In the genomic region with DNA sequence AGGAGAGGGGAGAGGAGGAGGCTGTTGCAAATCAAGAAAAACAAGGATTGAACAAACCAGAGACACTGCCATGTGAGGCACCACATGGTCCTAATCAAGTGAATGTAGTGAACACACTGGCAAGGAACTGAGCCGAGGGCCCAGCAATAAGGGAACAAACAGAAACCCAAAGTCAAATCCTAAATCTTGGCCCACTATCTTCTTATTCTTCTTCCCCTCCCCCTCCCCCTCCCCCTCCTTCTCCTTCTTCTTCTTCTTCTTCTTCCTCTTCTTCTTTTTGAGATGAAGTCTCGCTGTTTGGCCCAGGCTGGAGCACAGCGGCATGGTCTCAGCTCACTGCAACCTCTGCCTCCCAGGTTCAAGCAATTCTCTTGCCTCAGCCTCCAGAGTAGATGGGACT, we compare ENCODE assay signal across 6 cellular contexts. TPM values are rescaled to one million over a fixed set of nuclear protein-coding genes. Genes with fewer than 3 reads are reported as not detected.
"Had no signal": no experiment of that assay in that cellular context is flagged by ENCODE, and none has a peak within 500 bp of the region (broad histone marks: within the 10 kb centered on the region; RNA-seq: fewer than 3 reads in every experiment).

No MANE protein-coding gene starts in this region.

- H3K36me3 Mint-ChIP-seq: IgD-negative memory B cell had no signal

- DNase-seq: IMR-90, KBM-7, KG1 had no signal

- H3K4me3 Mint-ChIP-seq: IgD-negative memory B cell had no signal

- H3K4me1 Mint-ChIP-seq: IgD-negative memory B cell had no signal

- FAIRE-seq: HTR-8/SVneo had no signal

- H3K27ac ChIP-seq: HL-60 had no signal

- H3K27ac Mint-ChIP-seq: IgD-negative memory B cell had no signal

RNA-seq across cellular contexts. Expression of a gene that starts 24.0 kb away (rescaled TPM):
- polyA plus RNA-seq: IgD-negative memory B cell had no signal
